Comparison of ENCODE assay signal across 1 cellular context in genomic region chr6:170295519-170296422, GRCh38.
TF ChIP-seq lines count a peak whose summit lies in the region.

No MANE protein-coding gene starts in this region.

TF ChIP-seq in GM12878, 131 proteins besides CTCF, POLR2A, EP300 and RAD21 (continued from another document):
- TF ChIP-seq POU2F2 (IDR thresholded peaks at IDR 0.05; ENCODE audit: borderline replicate concordance, low read depth, low read length) (peak; percentile 75; the same call in 1 of the 3 replicates), ZNF592 (IDR thresholded peaks at IDR 0.05) (no peak), BCL11A (IDR thresholded peaks at IDR 0.05; ENCODE audit: low read depth, low read length) (no peak), IKZF1 (conservative IDR thresholded peaks at IDR 0.05) (peak; percentile 27; the same call in 1 of the 2 replicates), TCF3 (IDR thresholded peaks at IDR 0.05; ENCODE audit: borderline replicate concordance, insufficient read depth, low read depth, low read length) (0 out of 2 replicates have a peak, but pooled peaks have one; percentile 30), ZBTB33 (IDR thresholded peaks at IDR 0.05) (no peak)
TF ChIP-seq in GM12878: peak in this region for 7.
